In genomic region chr11:102611291-102611690, GRCh38 we compare ENCODE assay signal across 14 cellular contexts. TPM values are rescaled to one million over a fixed set of nuclear protein-coding genes. Genes with fewer than 3 reads are reported as not detected.
A peak's percentile ranks its signal among the peaks of the same experiment; 100 is the strongest.
DNase-seq lines count a peak whose midpoint lies in the region; ATAC-seq and TF ChIP-seq lines count a peak whose summit lies in the region.
"Had no signal": no experiment of that assay in that cellular context is flagged by ENCODE, and none has a peak within 500 bp of the region (broad histone marks: within the 10 kb centered on the region; RNA-seq: fewer than 3 reads in every experiment).

No MANE protein-coding gene starts in this region.

- no peaks in the 10 kb centered on the region for H3K36me3 Mint-ChIP-seq in activated B cell treated with CpG ODN at 0.5 μM for 24 hours (ENCODE audit: low read depth)

- no peak for TF ChIP-seq POLR2A in GM18505 (IDR thresholded peaks at IDR 0.05; ENCODE audit: borderline replicate concordance, extremely low read depth, insufficient read depth, insufficient read length)

- intact Hi-C loops in activated B cell treated with CpG ODN at 0.5 μM for 24 hours (cut with micrococcal nuclease), result no loop called here

- peak overlapping the region; percentile 30 for H3K27ac Mint-ChIP-seq in activated B cell treated with CpG ODN at 0.5 μM for 24 hours

- POLR2A ChIA-PET in activated B cell treated with CpG ODN at 0.5 μM for 24 hours (lab: Charles Lee), result interaction anchor here (0.6 to 2.1 kb wide), 6 partner anchors 20 to 317 kb away, joined by 3 to 10 read pairs (median 4); no protein-coding TSS in a partner anchor

- TF ChIP-seq CTCF in activated B cell treated with CpG ODN at 0.5 μM for 24 hours (IDR thresholded peaks at IDR 0.05), result no peak

- peaks cover 37% of the 10 kb centered on the region for H3K4me1 Mint-ChIP-seq in activated B cell treated with CpG ODN at 0.5 μM for 24 hours

- CTCF ChIA-PET in activated B cell treated with CpG ODN at 0.5 μM for 24 hours (lab: Charles Lee), result interaction anchor here (0.8 to 6.0 kb wide), 12 partner anchors 47 to 326 kb away, joined by 3 to 120 read pairs (median 6); no protein-coding TSS in a partner anchor

- DNase-seq in activated B cell treated with CpG ODN at 0.5 μM for 24 hours (no peak), COLO829 (ENCODE audit: low spot score) (no peak), NCI-H2107 (lab: John Stamatoyannopoulos, UW) (no peak), GM03348 (ENCODE audit: low spot score) (no peak)
- no peak for DNase-seq in activated CD4-positive, alpha-beta T cell treated with anti-CD3 and anti-CD28 coated beads, Interleukin-2, amount 50 U/mL, for 1 hour
- DNase-seq: effector CD8-positive, alpha-beta T cell; NCI-H748 treated with DMSO at 0.1 percent for 48 hours; ovary; SW 1271 had no signal

- ATAC-seq in GM18505 (IDR thresholded peaks at IDR 0.05; ENCODE audit: unreplicated experiment) (peak; percentile 38), GM21360 (IDR thresholded peaks at IDR 0.05; ENCODE audit: unreplicated experiment) (peak; percentile 43), HG03039 (IDR thresholded peaks at IDR 0.05; ENCODE audit: unreplicated experiment) (peak; percentile 36), activated B cell treated with CpG ODN at 0.5 μM for 24 hours (ENCODE audit: low read depth) (no peak)

- no peaks in the 10 kb centered on the region for H3K9me3 Mint-ChIP-seq in activated B cell treated with CpG ODN at 0.5 μM for 24 hours

- H3K4me3 Mint-ChIP-seq in activated B cell treated with CpG ODN at 0.5 μM for 24 hours, result peak overlapping the region; percentile 29

- H3K27me3 Mint-ChIP-seq in activated B cell treated with CpG ODN at 0.5 μM for 24 hours, result no peaks in the 10 kb centered on the region

RNA-seq across cellular contexts. Expression of gene MMP20, which starts 13.8 kb away (rescaled TPM):
- not detected in 2 replicates for total RNA-seq in activated B cell treated with CpG ODN at 0.5 μM for 24 hours
- total RNA-seq: glomerular endothelial cell, liver, ovary had no signal
